Comparison of ENCODE assay signal across 1 cellular context in the genomic region with DNA sequence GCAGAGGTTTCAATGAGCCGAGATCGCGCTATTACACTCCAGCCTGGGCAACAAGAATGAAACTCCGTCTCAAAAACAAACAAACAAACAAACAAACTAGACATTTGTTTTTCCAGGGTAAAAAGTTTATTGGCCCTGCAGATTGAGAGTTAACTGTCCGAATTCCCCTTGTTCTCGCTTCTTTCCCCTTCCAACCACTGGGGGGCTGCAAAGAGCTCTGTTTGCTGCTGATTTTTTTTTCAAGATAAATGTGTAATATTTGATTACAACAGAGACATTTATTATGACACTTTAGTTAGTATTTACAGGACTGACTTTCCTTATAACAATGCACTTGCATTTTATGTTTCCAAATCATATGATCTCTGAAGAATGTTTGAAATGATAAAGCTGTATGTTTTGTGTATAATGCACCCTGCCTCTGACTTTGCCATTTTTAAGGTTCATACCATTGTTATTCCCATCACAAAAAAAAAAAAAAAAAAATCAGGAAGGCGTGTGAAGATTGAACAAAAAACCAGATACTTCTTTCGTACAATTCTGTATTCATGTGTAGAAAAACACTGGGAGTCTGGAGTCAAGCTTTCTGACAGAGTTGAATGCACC.
TF ChIP-seq lines count a peak whose summit lies in the region.

No MANE protein-coding gene starts in this region.

TF ChIP-seq in GM23338, 12 proteins besides CTCF, POLR2A, EP300 and RAD21 (continued from another document):
- TF ChIP-seq, protein P1, sequence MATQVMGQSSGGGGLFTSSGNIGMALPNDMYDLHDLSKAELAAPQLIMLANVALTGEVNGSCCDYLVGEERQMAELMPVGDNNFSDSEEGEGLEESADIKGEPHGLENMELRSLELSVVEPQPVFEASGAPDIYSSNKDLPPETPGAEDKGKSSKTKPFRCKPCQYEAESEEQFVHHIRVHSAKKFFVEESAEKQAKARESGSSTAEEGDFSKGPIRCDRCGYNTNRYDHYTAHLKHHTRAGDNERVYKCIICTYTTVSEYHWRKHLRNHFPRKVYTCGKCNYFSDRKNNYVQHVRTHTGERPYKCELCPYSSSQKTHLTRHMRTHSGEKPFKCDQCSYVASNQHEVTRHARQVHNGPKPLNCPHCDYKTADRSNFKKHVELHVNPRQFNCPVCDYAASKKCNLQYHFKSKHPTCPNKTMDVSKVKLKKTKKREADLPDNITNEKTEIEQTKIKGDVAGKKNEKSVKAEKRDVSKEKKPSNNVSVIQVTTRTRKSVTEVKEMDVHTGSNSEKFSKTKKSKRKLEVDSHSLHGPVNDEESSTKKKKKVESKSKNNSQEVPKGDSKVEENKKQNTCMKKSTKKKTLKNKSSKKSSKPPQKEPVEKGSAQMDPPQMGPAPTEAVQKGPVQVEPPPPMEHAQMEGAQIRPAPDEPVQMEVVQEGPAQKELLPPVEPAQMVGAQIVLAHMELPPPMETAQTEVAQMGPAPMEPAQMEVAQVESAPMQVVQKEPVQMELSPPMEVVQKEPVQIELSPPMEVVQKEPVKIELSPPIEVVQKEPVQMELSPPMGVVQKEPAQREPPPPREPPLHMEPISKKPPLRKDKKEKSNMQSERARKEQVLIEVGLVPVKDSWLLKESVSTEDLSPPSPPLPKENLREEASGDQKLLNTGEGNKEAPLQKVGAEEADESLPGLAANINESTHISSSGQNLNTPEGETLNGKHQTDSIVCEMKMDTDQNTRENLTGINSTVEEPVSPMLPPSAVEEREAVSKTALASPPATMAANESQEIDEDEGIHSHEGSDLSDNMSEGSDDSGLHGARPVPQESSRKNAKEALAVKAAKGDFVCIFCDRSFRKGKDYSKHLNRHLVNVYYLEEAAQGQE (IDR thresholded peaks at IDR 0.05; ENCODE audit: unreplicated experiment), result no peak
- no peak for TF ChIP-seq EZH2phosphoT487 (IDR thresholded peaks at IDR 0.05; ENCODE audit: unreplicated experiment)
- no peak for TF ChIP-seq ZNF114 (CRISPR knock-in tag; IDR thresholded peaks at IDR 0.05)
- TF ChIP-seq STAT1 (IDR thresholded peaks at IDR 0.05; ENCODE audit: unreplicated experiment), result no peak
- TF ChIP-seq ETS1 (IDR thresholded peaks at IDR 0.05), result no peak
- TF ChIP-seq EZH2 (IDR thresholded peaks at IDR 0.05; ENCODE audit: low read depth, unreplicated experiment), result no peak
- no peak for TF ChIP-seq JUNB (IDR thresholded peaks at IDR 0.05; ENCODE audit: unreplicated experiment)
- TF ChIP-seq CREB1 (CRISPR knock-in tag; IDR thresholded peaks at IDR 0.05; ENCODE audit: low read depth), result no peak
- no peak for TF ChIP-seq ZNF331 (CRISPR knock-in tag; IDR thresholded peaks at IDR 0.05; ENCODE audit: low read depth)
- TF ChIP-seq NANOG (IDR thresholded peaks at IDR 0.05; ENCODE audit: borderline replicate concordance), result no peak
